In the genomic region with DNA sequence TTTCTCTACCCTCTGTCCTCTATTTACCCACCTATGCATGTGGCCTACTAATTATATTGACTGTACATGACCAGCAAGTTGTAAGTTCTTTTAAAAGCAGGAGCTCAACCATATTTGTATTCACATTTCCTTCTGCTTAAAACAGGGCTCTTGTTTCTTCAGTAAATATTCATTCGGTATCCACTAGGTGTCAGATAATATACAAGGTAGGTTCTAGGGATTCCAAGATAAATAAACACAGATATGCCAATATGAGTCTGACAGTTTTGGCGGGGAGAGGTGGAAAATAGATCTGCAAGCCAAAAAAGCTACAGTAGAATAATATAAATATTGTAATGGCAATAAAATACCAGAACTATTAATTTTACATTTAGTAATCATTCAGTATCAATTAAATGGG, we compare ENCODE assay signal across 8 cellular contexts. TPM values are rescaled to one million over a fixed set of nuclear protein-coding genes. Genes with fewer than 3 reads are reported as not detected.
A peak's percentile ranks its signal among the peaks of the same experiment; 100 is the strongest.
DNase-seq lines count a peak whose midpoint lies in the region; ATAC-seq, FAIRE-seq and TF ChIP-seq lines count a peak whose summit lies in the region.

No MANE protein-coding gene starts in this region.

- H3K9ac ChIP-seq in Karpas-422 (ENCODE audit: low read length) = no peak overlapping the region

- H2AFZ ChIP-seq in Karpas-422 (ENCODE audit: low read length) = no peak overlapping the region

- no peaks in the 10 kb centered on the region for H3K36me3 ChIP-seq in CD8-positive, alpha-beta T cell (ENCODE audit: insufficient read depth, low read length)
- no peaks in the 10 kb centered on the region for H3K36me3 ChIP-seq in Karpas-422 (ENCODE audit: insufficient read depth, low read length)

- H3K27me3 ChIP-seq in CD8-positive, alpha-beta T cell (ENCODE audit: insufficient read depth, low read length) = no peaks in the 10 kb centered on the region
- H3K27me3 ChIP-seq in Karpas-422 (ENCODE audit: low read length) = no peaks in the 10 kb centered on the region

- H3K9me3 ChIP-seq in CD8-positive, alpha-beta T cell (ENCODE audit: low read length) = no peaks in the 10 kb centered on the region
- H3K9me3 ChIP-seq in Karpas-422 (ENCODE audit: low read length) = no peaks in the 10 kb centered on the region

- H3K4me2 ChIP-seq in Karpas-422 (ENCODE audit: low read depth, low read length, poor library complexity, severe bottlenecking) = no peak overlapping the region

- H3K4me3 Mint-ChIP-seq in CD8-positive, alpha-beta T cell = no peak overlapping the region
- no peak overlapping the region for H3K4me3 Mint-ChIP-seq in activated T-cell treated with anti-CD3 and anti-CD28 coated beads, Interleukin-2, amount 50 U/mL, for 24 hours
- H3K4me3 Mint-ChIP-seq in activated CD8-positive, alpha-beta T cell treated with anti-CD3 and anti-CD28 coated beads for 36 hours = no peak overlapping the region

- H3K27ac Mint-ChIP-seq in CD8-positive, alpha-beta T cell = peak overlapping the region; percentile 19
- no peak overlapping the region for H3K27ac Mint-ChIP-seq in activated T-cell treated with anti-CD3 and anti-CD28 coated beads, Interleukin-2, amount 50 U/mL, for 24 hours
- H3K27ac Mint-ChIP-seq in activated CD8-positive, alpha-beta T cell treated with anti-CD3 and anti-CD28 coated beads for 36 hours = no peak overlapping the region

- no peaks in the 10 kb centered on the region for H3K9me2 ChIP-seq in Karpas-422 (replicated peaks; ENCODE audit: insufficient read depth, low read length)

- H3K4me1 ChIP-seq in CD8-positive, alpha-beta T cell (ENCODE audit: insufficient read depth, low read length) = no peaks in the 10 kb centered on the region
- no peaks in the 10 kb centered on the region for H3K4me1 ChIP-seq in Karpas-422 (ENCODE audit: low read length)

- no peak for ATAC-seq in CD8-positive, alpha-beta T cell
- no peak for ATAC-seq in activated CD8-positive, alpha-beta T cell treated with anti-CD3 and anti-CD28 coated beads for 36 hours
- no peak for ATAC-seq in GM21381 (IDR thresholded peaks at IDR 0.05; ENCODE audit: unreplicated experiment)

- H3K27ac ChIP-seq in CD8-positive, alpha-beta T cell (ENCODE audit: low read depth, low read length) = no peak overlapping the region
- H3K27ac ChIP-seq in Karpas-422 (ENCODE audit: low read length) (no peak overlapping the region), RWPE1 (no peak overlapping the region)

- no peaks in the 10 kb centered on the region for H3K79me2 ChIP-seq in Karpas-422 (ENCODE audit: low read length)

- H3K4me1 Mint-ChIP-seq in CD8-positive, alpha-beta T cell (ENCODE audit: low read depth) = peaks cover 21% of the 10 kb centered on the region
- peaks cover 13% of the 10 kb centered on the region for H3K4me1 Mint-ChIP-seq in activated T-cell treated with anti-CD3 and anti-CD28 coated beads, Interleukin-2, amount 50 U/mL, for 24 hours (ENCODE audit: low read depth)
- peaks cover 12% of the 10 kb centered on the region for H3K4me1 Mint-ChIP-seq in activated CD8-positive, alpha-beta T cell treated with anti-CD3 and anti-CD28 coated beads for 36 hours (ENCODE audit: low read depth)

- no peaks in the 10 kb centered on the region for H3K27me3 Mint-ChIP-seq in CD8-positive, alpha-beta T cell (ENCODE audit: low read depth)
- no peaks in the 10 kb centered on the region for H3K27me3 Mint-ChIP-seq in activated T-cell treated with anti-CD3 and anti-CD28 coated beads, Interleukin-2, amount 50 U/mL, for 24 hours
- no peaks in the 10 kb centered on the region for H3K27me3 Mint-ChIP-seq in activated CD8-positive, alpha-beta T cell treated with anti-CD3 and anti-CD28 coated beads for 36 hours

- intact Hi-C loops in CD8-positive, alpha-beta T cell (cut with DNase I, micrococcal nuclease) = loop anchor here (1.0 to 5.0 kb wide), 3 partner anchors 15 to 163 kb away; no protein-coding TSS in a partner anchor
- intact Hi-C loops in activated CD8-positive, alpha-beta T cell treated with anti-CD3 and anti-CD28 coated beads for 36 hours (cut with micrococcal nuclease) = no loop called here

- H3K4me3 ChIP-seq in CD8-positive, alpha-beta T cell (ENCODE audit: low read depth, low read length) = no peak overlapping the region
- H3K4me3 ChIP-seq in Karpas-422 (ENCODE audit: low read length) = no peak overlapping the region

- H3K9me3 Mint-ChIP-seq in CD8-positive, alpha-beta T cell = no peaks in the 10 kb centered on the region
- H3K9me3 Mint-ChIP-seq in activated T-cell treated with anti-CD3 and anti-CD28 coated beads, Interleukin-2, amount 50 U/mL, for 24 hours = no peaks in the 10 kb centered on the region
- H3K9me3 Mint-ChIP-seq in activated CD8-positive, alpha-beta T cell treated with anti-CD3 and anti-CD28 coated beads for 36 hours = no peaks in the 10 kb centered on the region

- DNase-seq in CD8-positive, alpha-beta T cell = no peak
- peak; percentile 58 for DNase-seq in Karpas-422
- DNase-seq in RWPE1 (ENCODE audit: low spot score) = peak; percentile 25
- DNase-seq in activated T-cell treated with anti-CD3 and anti-CD28 coated beads, Interleukin-2, amount 50 U/mL, for 24 hours = no peak
- no peak for DNase-seq in GM10266 (ENCODE audit: extremely low spot score)
- no peak for DNase-seq in activated CD8-positive, alpha-beta T cell treated with anti-CD3 and anti-CD28 coated beads for 36 hours

- CTCF ChIA-PET in CD8-positive, alpha-beta T cell (lab: Charles Lee) = interaction anchor here (1.1 to 1.5 kb wide), 4 partner anchors 10 to 162 kb away, joined by 3 to 4 read pairs (median 4); no protein-coding TSS in a partner anchor
- CTCF ChIA-PET in RWPE1 (lab: Yijun Ruan, JAX) = interaction anchor here (0.6 to 1.2 kb wide), 2 partner anchors 18 to 160 kb away, joined by 3 to 6 read pairs; no protein-coding TSS in a partner anchor
- CTCF ChIA-PET in activated CD8-positive, alpha-beta T cell treated with anti-CD3 and anti-CD28 coated beads for 36 hours (lab: Charles Lee) = interaction anchor here (1.1 to 2.6 kb wide), 3 partner anchors 24 to 148 kb away, joined by 3 to 6 read pairs (median 3); no protein-coding TSS in a partner anchor

- POLR2A ChIA-PET in CD8-positive, alpha-beta T cell (lab: Charles Lee) = interaction anchor here (1.3 to 1.7 kb wide), 3 partner anchors 10 to 186 kb away, joined by 3 to 8 read pairs (median 3); partner anchors contain the start of genes DDIAS and PCF11
- POLR2A ChIA-PET in RWPE1 (lab: Yijun Ruan, JAX; ENCODE audit: low non-redundant PET) = no interaction called here
- POLR2A ChIA-PET in activated CD8-positive, alpha-beta T cell treated with anti-CD3 and anti-CD28 coated beads for 36 hours (lab: Charles Lee) = interaction anchor here (2.7 kb wide), 1 partner anchor 12 kb away, joined by 13 read pairs; no protein-coding TSS in a partner anchor

- FAIRE-seq in islet of Langerhans (lab: Jason Lieb, UNC) = peak; percentile 97

- TF ChIP-seq CTCF in CD8-positive, alpha-beta T cell (IDR thresholded peaks at IDR 0.05) = no peak
- peak; percentile 23; the same call in 1 of the 2 replicates for TF ChIP-seq CTCF in RWPE1 (conservative IDR thresholded peaks at IDR 0.05; ENCODE audit: low read depth)
- no peak for TF ChIP-seq CTCF in GM10266 (IDR thresholded peaks at IDR 0.05; ENCODE audit: control insufficient read depth, insufficient read depth, low read depth, missing control alignments)
- no peak for TF ChIP-seq CTCF in activated CD8-positive, alpha-beta T cell treated with anti-CD3 and anti-CD28 coated beads for 36 hours (IDR thresholded peaks at IDR 0.05)

- H3K36me3 Mint-ChIP-seq in CD8-positive, alpha-beta T cell = peaks cover 5% of the 10 kb centered on the region
- peaks cover 14% of the 10 kb centered on the region for H3K36me3 Mint-ChIP-seq in activated T-cell treated with anti-CD3 and anti-CD28 coated beads, Interleukin-2, amount 50 U/mL, for 24 hours (ENCODE audit: low read depth)
- peaks cover 8% of the 10 kb centered on the region for H3K36me3 Mint-ChIP-seq in activated CD8-positive, alpha-beta T cell treated with anti-CD3 and anti-CD28 coated beads for 36 hours (ENCODE audit: low read depth)

- H4K20me1 ChIP-seq in Karpas-422 (ENCODE audit: insufficient read depth, low read depth, low read length) = no peaks in the 10 kb centered on the region

RNA-seq across cellular contexts. Expression of gene RAB30, which starts 15.3 kb away (rescaled TPM):
- total RNA-seq in CD8-positive, alpha-beta T cell = 100 to 1,000 TPM; 125 to 134 TPM
- 66.5 and 66.7 TPM in 2 replicates for total RNA-seq in Karpas-422 (2014; rRNA removed; shearing (Covaris generic); ENCODE audit: low replicate concordance)
- total RNA-seq in activated CD8-positive, alpha-beta T cell treated with anti-CD3 and anti-CD28 coated beads for 36 hours = 10 to 100 TPM in 1 of 2 experiments, 1 to 10 TPM in 1; 9.8 to 10.9 TPM

Comparison
In these comparisons a context has a peak if more than half of its experiments do, and no peak if none do; other contexts are left out.
1. DNase-seq: peak in Karpas-422 (single experiment) and RWPE1 (single experiment); none in CD8-positive, alpha-beta T cell (0 of 7), activated T-cell treated with anti-CD3 and anti-CD28 coated beads, Interleukin-2, amount 50 U/mL, for 24 hours (single experiment), GM10266 (single experiment) and activated CD8-positive, alpha-beta T cell treated with anti-CD3 and anti-CD28 coated beads for 36 hours (single experiment).